In genomic region chr2:47232738-47233415, GRCh38 we compare ENCODE assay signal across 1 cellular context.
TF ChIP-seq lines count a peak whose summit lies in the region.

No MANE protein-coding gene starts in this region.

TF ChIP-seq in GM23338, 12 proteins besides CTCF, POLR2A, EP300 and RAD21 (continued from another document):
- TF ChIP-seq ZNF462 (CRISPR knock-in tag; IDR thresholded peaks at IDR 0.05): no peak
- TF ChIP-seq STAT1 (IDR thresholded peaks at IDR 0.05; ENCODE audit: unreplicated experiment): no peak
- no peak for TF ChIP-seq NANOG (IDR thresholded peaks at IDR 0.05; ENCODE audit: borderline replicate concordance)
- TF ChIP-seq REST (IDR thresholded peaks at IDR 0.05; ENCODE audit: unreplicated experiment): no peak
TF ChIP-seq in GM23338: peak in this region for 0.
